2 cellular contexts compared by ENCODE assay signal in the genomic region with DNA sequence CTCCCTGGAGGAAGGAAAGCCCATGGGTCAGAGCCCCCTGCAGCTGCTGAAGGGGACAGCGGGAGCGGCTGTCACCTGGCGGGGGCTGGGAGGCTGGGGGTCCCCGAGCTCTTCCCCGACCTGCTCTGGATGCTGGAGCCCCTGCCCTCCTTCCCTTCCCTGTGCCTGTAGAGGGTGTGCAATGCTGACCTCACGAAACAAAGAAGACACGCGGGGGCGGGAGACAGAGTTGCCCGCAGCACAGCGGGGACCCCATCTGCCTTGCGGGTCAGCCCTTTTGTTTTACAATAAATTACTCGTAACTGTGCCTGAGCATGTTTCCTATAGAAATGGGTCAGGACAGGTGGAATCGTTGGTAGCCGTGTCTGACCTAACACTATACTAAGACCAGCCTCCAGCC.
TF ChIP-seq lines count a peak whose summit lies in the region.

No MANE protein-coding gene starts in this region.

TF ChIP-seq in IMR-90, 13 proteins besides CTCF, POLR2A, EP300 and RAD21:
- TF ChIP-seq MAZ (IDR thresholded peaks at IDR 0.05; ENCODE audit: borderline replicate concordance, low read depth, low read length) (no peak), FOS (IDR thresholded peaks at IDR 0.05; ENCODE audit: low read depth, low read length) (no peak), BHLHE40 (IDR thresholded peaks at IDR 0.05; ENCODE audit: low read depth, low read length) (no peak), RCOR1 (IDR thresholded peaks at IDR 0.05; ENCODE audit: insufficient replicate concordance, low read length) (no peak), MXI1 (IDR thresholded peaks at IDR 0.05; ENCODE audit: borderline replicate concordance, low read depth, low read length) (no peak), NFE2L2 (IDR thresholded peaks at IDR 0.05; ENCODE audit: low read depth, low read length) (no peak)
- TF ChIP-seq, protein P1, sequence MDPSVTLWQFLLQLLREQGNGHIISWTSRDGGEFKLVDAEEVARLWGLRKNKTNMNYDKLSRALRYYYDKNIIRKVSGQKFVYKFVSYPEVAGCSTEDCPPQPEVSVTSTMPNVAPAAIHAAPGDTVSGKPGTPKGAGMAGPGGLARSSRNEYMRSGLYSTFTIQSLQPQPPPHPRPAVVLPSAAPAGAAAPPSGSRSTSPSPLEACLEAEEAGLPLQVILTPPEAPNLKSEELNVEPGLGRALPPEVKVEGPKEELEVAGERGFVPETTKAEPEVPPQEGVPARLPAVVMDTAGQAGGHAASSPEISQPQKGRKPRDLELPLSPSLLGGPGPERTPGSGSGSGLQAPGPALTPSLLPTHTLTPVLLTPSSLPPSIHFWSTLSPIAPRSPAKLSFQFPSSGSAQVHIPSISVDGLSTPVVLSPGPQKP (IDR thresholded peaks at IDR 0.05; ENCODE audit: borderline replicate concordance, low read depth, low read length), result no peak
- TF ChIP-seq, protein P2, sequence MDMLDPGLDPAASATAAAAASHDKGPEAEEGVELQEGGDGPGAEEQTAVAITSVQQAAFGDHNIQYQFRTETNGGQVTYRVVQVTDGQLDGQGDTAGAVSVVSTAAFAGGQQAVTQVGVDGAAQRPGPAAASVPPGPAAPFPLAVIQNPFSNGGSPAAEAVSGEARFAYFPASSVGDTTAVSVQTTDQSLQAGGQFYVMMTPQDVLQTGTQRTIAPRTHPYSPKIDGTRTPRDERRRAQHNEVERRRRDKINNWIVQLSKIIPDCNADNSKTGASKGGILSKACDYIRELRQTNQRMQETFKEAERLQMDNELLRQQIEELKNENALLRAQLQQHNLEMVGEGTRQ (IDR thresholded peaks at IDR 0.05; ENCODE audit: low read depth, low read length), result no peak

TF ChIP-seq in K562, 482 proteins besides CTCF, POLR2A, EP300 and RAD21:
- TF ChIP-seq PRMT5 (CRISPR knock-in tag; IDR thresholded peaks at IDR 0.05) (no peak), GABPA (tag; conservative IDR thresholded peaks at IDR 0.05; ENCODE audit: low read depth) (no peak), SREBF2 (CRISPR knock-in tag; IDR thresholded peaks at IDR 0.05) (no peak), MTA3 (IDR thresholded peaks at IDR 0.05; ENCODE audit: borderline replicate concordance) (no peak), FIP1L1 (IDR thresholded peaks at IDR 0.05; ENCODE audit: low read depth, low read length, poor library complexity, severe bottlenecking) (no peak), ZNF324 (CRISPR knock-in tag; IDR thresholded peaks at IDR 0.05) (no peak), EGR1 (conservative IDR thresholded peaks at IDR 0.05) (peak; percentile 76), ZBTB7A (IDR thresholded peaks at IDR 0.05; ENCODE audit: borderline replicate concordance, control insufficient read depth, low read depth, low read length) (peak; percentile 50; the same call in 1 of the 2 replicates), SIN3A (IDR thresholded peaks at IDR 0.05; ENCODE audit: borderline replicate concordance in 2 of 2, control insufficient read depth in 1 of 2, low read depth in 2 of 2, low read length in 2 of 2) (no peak), AFF4 (CRISPR knock-in tag; IDR thresholded peaks at IDR 0.05) (no peak), PPARD (CRISPR knock-in tag; IDR thresholded peaks at IDR 0.05) (no peak), DNMT1 (IDR thresholded peaks at IDR 0.05) (no peak)
- TF ChIP-seq, protein P3, sequence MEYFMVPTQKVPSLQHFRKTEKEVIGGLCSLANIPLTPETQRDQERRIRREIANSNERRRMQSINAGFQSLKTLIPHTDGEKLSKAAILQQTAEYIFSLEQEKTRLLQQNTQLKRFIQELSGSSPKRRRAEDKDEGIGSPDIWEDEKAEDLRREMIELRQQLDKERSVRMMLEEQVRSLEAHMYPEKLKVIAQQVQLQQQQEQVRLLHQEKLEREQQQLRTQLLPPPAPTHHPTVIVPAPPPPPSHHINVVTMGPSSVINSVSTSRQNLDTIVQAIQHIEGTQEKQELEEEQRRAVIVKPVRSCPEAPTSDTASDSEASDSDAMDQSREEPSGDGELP (CRISPR knock-in tag; IDR thresholded peaks at IDR 0.05; ENCODE audit: borderline replicate concordance), result 0 out of 2 replicates have a peak, but pooled peaks have one; percentile 16
- TF ChIP-seq, protein P4, sequence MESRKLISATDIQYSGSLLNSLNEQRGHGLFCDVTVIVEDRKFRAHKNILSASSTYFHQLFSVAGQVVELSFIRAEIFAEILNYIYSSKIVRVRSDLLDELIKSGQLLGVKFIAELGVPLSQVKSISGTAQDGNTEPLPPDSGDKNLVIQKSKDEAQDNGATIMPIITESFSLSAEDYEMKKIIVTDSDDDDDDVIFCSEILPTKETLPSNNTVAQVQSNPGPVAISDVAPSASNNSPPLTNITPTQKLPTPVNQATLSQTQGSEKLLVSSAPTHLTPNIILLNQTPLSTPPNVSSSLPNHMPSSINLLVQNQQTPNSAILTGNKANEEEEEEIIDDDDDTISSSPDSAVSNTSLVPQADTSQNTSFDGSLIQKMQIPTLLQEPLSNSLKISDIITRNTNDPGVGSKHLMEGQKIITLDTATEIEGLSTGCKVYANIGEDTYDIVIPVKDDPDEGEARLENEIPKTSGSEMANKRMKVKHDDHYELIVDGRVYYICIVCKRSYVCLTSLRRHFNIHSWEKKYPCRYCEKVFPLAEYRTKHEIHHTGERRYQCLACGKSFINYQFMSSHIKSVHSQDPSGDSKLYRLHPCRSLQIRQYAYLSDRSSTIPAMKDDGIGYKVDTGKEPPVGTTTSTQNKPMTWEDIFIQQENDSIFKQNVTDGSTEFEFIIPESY (CRISPR knock-in tag; IDR thresholded peaks at IDR 0.05), result peak; percentile 89
